Comparison of ENCODE assay signal across 24 cellular contexts in genomic region chr21:29834617-29835016, GRCh38.
DNase-seq lines count a peak whose midpoint lies in the region; ATAC-seq, FAIRE-seq and TF ChIP-seq lines count a peak whose summit lies in the region.
"Had no signal": no experiment of that assay in that cellular context is flagged by ENCODE, and none has a peak within 500 bp of the region (broad histone marks: within the 10 kb centered on the region; RNA-seq: fewer than 3 reads in every experiment).

No MANE protein-coding gene starts in this region.

- intact Hi-C loops in kidney (cut with DNase I), result no loop called here

- peaks cover 0 to 5% of the 10 kb centered on the region in 2 donors for H3K9me3 ChIP-seq in kidney (ENCODE audit: control insufficient read depth in 1 of 2, low read length in 2 of 2)
- H3K9me3 ChIP-seq: A549, Caco-2 had no signal

- in situ Hi-C loops in ACHN (cut with HindIII; ENCODE audit: low pct_ligation_motif_present, low pct_unique_long_range_greater_than_20kb, low sequenced_read_pairs), result no loop called here

- H3K4me1 ChIP-seq in kidney (ENCODE audit: control insufficient read depth in 1 of 2, insufficient read depth in 1 of 2, low read depth in 1 of 2, low read length in 2 of 2), result no peaks in the 10 kb centered on the region
- H3K4me1 ChIP-seq: A549, BLaER1, Caco-2 had no signal

- TF ChIP-seq CTCF in kidney (IDR thresholded peaks at IDR 0.05; ENCODE audit: borderline replicate concordance, extremely low read depth, insufficient read depth), result no peak
- no peak for TF ChIP-seq CTCF in coronary artery (IDR thresholded peaks at IDR 0.05)

- H3K9ac ChIP-seq in kidney (ENCODE audit: low read length in 2 of 2), result no peak overlapping the region
- H3K9ac ChIP-seq: BLaER1, GM23248 had no signal

- DNase-seq in kidney (no peak), ACHN (no peak), DMS53 (lab: John Stamatoyannopoulos, UW) (no peak), coronary artery (ENCODE audit: low spot score) (no peak)
- DNase-seq: Caco-2; CD4-positive, CD25-positive, alpha-beta regulatory T cell; CD8-positive, alpha-beta T cell; DMS 273 treated with DMSO at 0.1 percent for 48 hours; DMS79 treated with DMSO at 0.1 percent for 48 hours; GM23248; H7; HCEC 1CT had no signal

- H3K27ac ChIP-seq in kidney (ENCODE audit: low read depth in 2 of 2, low read length in 2 of 2) (no peak overlapping the region), coronary artery (no peak overlapping the region)
- H3K27ac ChIP-seq: 22Rv1, A549, BLaER1, C4-2B, GM23248 had no signal

- H3K4me3 ChIP-seq in kidney (ENCODE audit: low read length in 2 of 2) (no peak overlapping the region), coronary artery (no peak overlapping the region)
- H3K4me3 ChIP-seq: A549, BLaER1, GM23248 had no signal

- no peak for ATAC-seq in GM18502 (IDR thresholded peaks at IDR 0.05; ENCODE audit: poor library complexity, unreplicated experiment)
- ATAC-seq: A549; CD8-positive, alpha-beta T cell had no signal

- FAIRE-seq in A204.1 (lab: Jason Lieb, UNC), result peak; percentile 89
- peak; percentile 70 for FAIRE-seq in TTC549 (lab: Jason Lieb, UNC)
- peak; percentile 5 for FAIRE-seq in colon (lab: Jason Lieb, UNC)
- peak; percentile 65 for FAIRE-seq in kidney (lab: Jason Lieb, UNC)
- FAIRE-seq: A549, D721Med, GM12892, GM19239, H1 had no signal

- H3K36me3 ChIP-seq in kidney (ENCODE audit: control insufficient read depth in 1 of 2, insufficient read depth in 2 of 2, low read length in 2 of 2), result no peaks in the 10 kb centered on the region
- H3K36me3 ChIP-seq: BLaER1 had no signal
